In the genomic region with DNA sequence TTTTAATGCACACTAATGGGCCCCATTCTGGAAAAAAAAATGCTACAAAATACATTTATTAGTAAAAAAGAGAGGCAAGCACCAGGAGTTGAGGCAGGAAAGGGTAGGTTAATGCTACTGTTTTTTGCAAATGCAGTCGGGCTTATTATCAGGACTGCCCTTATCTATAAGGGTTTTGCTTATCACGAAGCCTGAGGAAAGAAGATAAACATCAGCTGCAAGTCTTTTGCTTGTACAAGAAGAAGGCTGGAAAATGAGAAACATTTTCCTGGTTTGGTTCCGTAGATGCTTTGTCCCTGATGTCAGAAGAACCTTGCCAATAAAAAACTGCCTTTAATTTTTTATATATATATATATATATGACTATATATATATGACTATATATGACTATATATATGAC, we compare ENCODE assay signal across 24 cellular contexts.
A peak's percentile ranks its signal among the peaks of the same experiment; 100 is the strongest.
DNase-seq lines count a peak whose midpoint lies in the region; FAIRE-seq lines count a peak whose summit lies in the region.
"Had no signal": no experiment of that assay in that cellular context is flagged by ENCODE, and none has a peak within 500 bp of the region (broad histone marks: within the 10 kb centered on the region; RNA-seq: fewer than 3 reads in every experiment).

No MANE protein-coding gene starts in this region.

- no peak overlapping the region for H2BK5ac ChIP-seq in mesendoderm (ENCODE audit: low read length)

- H3K4me1 ChIP-seq in mesendoderm (ENCODE audit: control insufficient read depth, low read depth, low read length), result peaks cover 8% of the 10 kb centered on the region
- H3K4me1 ChIP-seq in small intestine (ENCODE audit: control insufficient read depth in 2 of 2, insufficient read depth in 1 of 2, low read depth in 1 of 2, low read length in 1 of 2), result no peaks in the 10 kb centered on the region
- H3K4me1 ChIP-seq: A549; BLaER1 treated with 17β-estradiol and CSF1 and Interleukin-3, amounts not matched to agents 10 nM and 100 nM had no signal

- no peak overlapping the region for H3K4me3 Mint-ChIP-seq in activated naive CD4-positive, alpha-beta T cell treated with anti-CD3 and anti-CD28 coated beads, Interleukin-2, amount 10 ng/mL, durations not matched to agents 7 days and 5 days
- H3K4me3 Mint-ChIP-seq: B cell; CD4-positive, alpha-beta T cell; CD8-positive, alpha-beta T cell had no signal

- DNase-seq in NCI-H2029 (lab: John Stamatoyannopoulos, UW) (peak; percentile 22), NCI-H2029 treated with DMSO at 0.1 percent for 48 hours (lab: John Stamatoyannopoulos, UW) (no peak), mesendoderm (peak; percentile 66), small intestine (no peak), DMS53 treated with DMSO at 0.1 percent for 48 hours (lab: John Stamatoyannopoulos, UW; ENCODE audit: unreplicated experiment) (no peak)
- no peak for DNase-seq in activated naive CD4-positive, alpha-beta T cell treated with anti-CD3 and anti-CD28 coated beads, Interleukin-2, amount 10 ng/mL, durations not matched to agents 7 days and 5 days
- DNase-seq: AML-193; Calu3; CD4-positive, alpha-beta T cell; CD8-positive, alpha-beta T cell; DMS79; DND-41; EL; GDM1 had no signal

- no peak overlapping the region for H4K8ac ChIP-seq in mesendoderm (ENCODE audit: low read depth, low read length)

- CTCF ChIA-PET in activated naive CD4-positive, alpha-beta T cell treated with anti-CD3 and anti-CD28 coated beads, Interleukin-2, amount 10 ng/mL, durations not matched to agents 7 days and 5 days (lab: Charles Lee), result no interaction called here

- H3K36me3 ChIP-seq in mesendoderm (ENCODE audit: control insufficient read depth, insufficient read depth, low read length), result no peaks in the 10 kb centered on the region
- H3K36me3 ChIP-seq in small intestine (ENCODE audit: control insufficient read depth in 2 of 2, insufficient read depth in 2 of 2, low read length in 2 of 2), result no peaks in the 10 kb centered on the region
- H3K36me3 ChIP-seq: BLaER1 treated with 17β-estradiol and CSF1 and Interleukin-3, amounts not matched to agents 10 nM and 100 nM had no signal

- H3K27ac ChIP-seq in mesendoderm (ENCODE audit: low read depth, low read length), result no peak overlapping the region
- no peak overlapping the region for H3K27ac ChIP-seq in small intestine (ENCODE audit: low read depth in 1 of 2, low read length in 1 of 2)
- H3K27ac ChIP-seq: 22Rv1; A549; BLaER1 treated with 17β-estradiol and CSF1 and Interleukin-3, amounts not matched to agents 10 nM and 100 nM; C4-2B had no signal

- H2BK15ac ChIP-seq in mesendoderm (replicated peaks; ENCODE audit: low read depth), result no peak overlapping the region

- WGBS in mesendoderm (ENCODE audit: extremely low coverage, insufficient coverage, low lambda C conversion rate), result no CpG with 5 or more reads among the region's 3 CpGs
- WGBS in small intestine, 3 donors, result 10 to 16% (median 10%) methylated on average over 3 of the region's 3 CpGs

- peak; percentile 5 for FAIRE-seq in small intestine (lab: Jason Lieb, UNC)
- FAIRE-seq: A549, D721Med, GM12878, GM12892, GM18507 had no signal

- no peak overlapping the region for H3K9ac ChIP-seq in mesendoderm (ENCODE audit: low read length)
- H3K9ac ChIP-seq: BLaER1 treated with 17β-estradiol and CSF1 and Interleukin-3, amounts not matched to agents 10 nM and 100 nM had no signal

- no peaks in the 10 kb centered on the region for H3K79me2 ChIP-seq in mesendoderm (ENCODE audit: control insufficient read depth, insufficient read depth, low read length)

- H3K79me1 ChIP-seq in mesendoderm (ENCODE audit: low read length), result no peaks in the 10 kb centered on the region

- no peak overlapping the region for H3K27ac Mint-ChIP-seq in activated naive CD4-positive, alpha-beta T cell treated with anti-CD3 and anti-CD28 coated beads, Interleukin-2, amount 10 ng/mL, durations not matched to agents 7 days and 5 days
- H3K27ac Mint-ChIP-seq: B cell; CD4-positive, alpha-beta T cell; CD8-positive, alpha-beta T cell had no signal

- no peak overlapping the region for H3K4me2 ChIP-seq in mesendoderm (ENCODE audit: low read length)
- H3K4me2 ChIP-seq: A549; BLaER1 treated with 17β-estradiol and CSF1 and Interleukin-3, amounts not matched to agents 10 nM and 100 nM had no signal

- H3K18ac ChIP-seq in mesendoderm (ENCODE audit: low read length), result no peak overlapping the region

- H3K4me3 ChIP-seq in mesendoderm (ENCODE audit: low read length) (no peak overlapping the region), small intestine (ENCODE audit: low read depth in 1 of 2, low read length in 2 of 2) (no peak overlapping the region)
- H3K4me3 ChIP-seq: A549; BLaER1 treated with 17β-estradiol and CSF1 and Interleukin-3, amounts not matched to agents 10 nM and 100 nM; GM12878 had no signal

- no peak overlapping the region for H3K4ac ChIP-seq in mesendoderm (ENCODE audit: low read depth, low read length)

- H3K9me3 Mint-ChIP-seq in activated naive CD4-positive, alpha-beta T cell treated with anti-CD3 and anti-CD28 coated beads, Interleukin-2, amount 10 ng/mL, durations not matched to agents 7 days and 5 days, result peaks cover 3% of the 10 kb centered on the region
- H3K9me3 Mint-ChIP-seq: CD8-positive, alpha-beta T cell had no signal

- no peak overlapping the region for H3K56ac ChIP-seq in mesendoderm (ENCODE audit: low read length)

- H4K5ac ChIP-seq in mesendoderm (ENCODE audit: low read length), result no peak overlapping the region

- H2BK120ac ChIP-seq in mesendoderm (ENCODE audit: low read depth, low read length), result no peak overlapping the region

- no peak overlapping the region for H3K23ac ChIP-seq in mesendoderm (ENCODE audit: low read length)

- no peaks in the 10 kb centered on the region for H3K27me3 Mint-ChIP-seq in activated naive CD4-positive, alpha-beta T cell treated with anti-CD3 and anti-CD28 coated beads, Interleukin-2, amount 10 ng/mL, durations not matched to agents 7 days and 5 days
- H3K27me3 Mint-ChIP-seq: B cell; CD4-positive, alpha-beta T cell had no signal

- H3K4me1 Mint-ChIP-seq in activated naive CD4-positive, alpha-beta T cell treated with anti-CD3 and anti-CD28 coated beads, Interleukin-2, amount 10 ng/mL, durations not matched to agents 7 days and 5 days, result no peaks in the 10 kb centered on the region
- H3K4me1 Mint-ChIP-seq: B cell had no signal

- no peaks in the 10 kb centered on the region for H3K27me3 ChIP-seq in mesendoderm (ENCODE audit: insufficient read depth, low read length, poor library complexity)
- H3K27me3 ChIP-seq in small intestine (ENCODE audit: control insufficient read depth in 2 of 2, insufficient read depth in 2 of 2, low read length in 2 of 2), result no peaks in the 10 kb centered on the region
- H3K27me3 ChIP-seq: BLaER1 treated with 17β-estradiol and CSF1 and Interleukin-3, amounts not matched to agents 10 nM and 100 nM had no signal

- H2AK5ac ChIP-seq in mesendoderm (ENCODE audit: low read length), result no peak overlapping the region

- H3K36me3 Mint-ChIP-seq in activated naive CD4-positive, alpha-beta T cell treated with anti-CD3 and anti-CD28 coated beads, Interleukin-2, amount 10 ng/mL, durations not matched to agents 7 days and 5 days, result no peaks in the 10 kb centered on the region
- H3K36me3 Mint-ChIP-seq: CD8-positive, alpha-beta T cell had no signal

- no peaks in the 10 kb centered on the region for H3K9me3 ChIP-seq in small intestine (ENCODE audit: control insufficient read depth, low read depth)
- H3K9me3 ChIP-seq: A549; BLaER1 treated with 17β-estradiol and CSF1 and Interleukin-3, amounts not matched to agents 10 nM and 100 nM; Caco-2 had no signal

Comparison
In these comparisons a context has a peak if more than half of its experiments do, and no peak if none do; other contexts are left out.
1. DNase-seq: peak in NCI-H2029 (single experiment) and mesendoderm (single experiment); none in NCI-H2029 treated with DMSO at 0.1 percent for 48 hours (single experiment), small intestine (single experiment), activated naive CD4-positive, alpha-beta T cell treated with anti-CD3 and anti-CD28 coated beads, Interleukin-2, amount 10 ng/mL, durations not matched to agents 7 days and 5 days (single experiment) and DMS53 treated with DMSO at 0.1 percent for 48 hours (single experiment).